29 cellular contexts compared by ENCODE assay signal in the genomic region with DNA sequence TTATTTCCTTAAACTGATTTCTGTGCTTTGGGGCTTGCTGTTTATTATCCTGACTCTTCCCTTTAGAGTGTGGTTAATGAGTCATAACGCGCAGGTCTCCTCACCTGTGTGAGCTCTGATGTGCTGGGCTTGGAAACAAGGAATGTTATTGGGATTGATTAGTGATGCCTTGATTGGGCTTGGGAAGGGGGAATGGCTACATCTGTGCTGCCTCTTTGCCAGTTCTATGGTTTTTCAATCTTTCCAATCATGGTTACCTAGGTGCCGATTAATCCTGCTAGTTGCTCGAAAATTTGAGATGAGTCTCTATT.
DNase-seq lines count a peak whose midpoint lies in the region; ATAC-seq and TF ChIP-seq lines count a peak whose summit lies in the region.
"Had no signal": no experiment of that assay in that cellular context is flagged by ENCODE, and none has a peak within 500 bp of the region (broad histone marks: within the 10 kb centered on the region; RNA-seq: fewer than 3 reads in every experiment).

No MANE protein-coding gene starts in this region.

- no peaks in the 10 kb centered on the region for H3K36me3 ChIP-seq in A673 (ENCODE audit: insufficient read depth, low read length, poor library complexity, severe bottlenecking)
- H3K36me3 ChIP-seq in upper lobe of left lung: no peaks in the 10 kb centered on the region
- H3K36me3 ChIP-seq: BLaER1, Peyer's patch had no signal

- intact Hi-C loops in A673 (cut with micrococcal nuclease; ENCODE audit: unreplicated experiment): no loop called here

- peak overlapping the region; percentile 81; the same call in 1 of the 2 replicates for H3K27ac Mint-ChIP-seq in WTC11
- H3K27ac Mint-ChIP-seq: activated CD4-positive, alpha-beta T cell treated with anti-CD3 and anti-CD28 coated beads for 36 hours; activated naive CD8-positive, alpha-beta T cell; dendritic cell treated with granulocyte-macrophage colony-stimulating factor and Interleukin-4, amounts not matched to agents 40 ng/mL and 50 ng/mL, for 4 days; naive thymus-derived CD8-positive, alpha-beta T cell; stimulated activated naive CD8-positive, alpha-beta T cell treated with anti-CD3 and anti-CD28 coated beads, Interleukin-15, amount 100 ng/mL, for 72 hours; T-helper 17 cell had no signal

- DNase-seq in A673 (ENCODE audit: low spot score): no peak
- DNase-seq in HPDE6-E6E7 (ENCODE audit: extremely low spot score): peak; percentile 58
- no peak for DNase-seq in WTC11 (ENCODE audit: low spot score)
- DNase-seq in kidney tubule cell (ENCODE audit: low spot score): peak; percentile 73
- DNase-seq in upper lobe of left lung: no peak
- no peak for DNase-seq in AG08396 (ENCODE audit: low spot score)
- DNase-seq in NCI-H1436 (lab: John Stamatoyannopoulos, UW): no peak
- no peak for DNase-seq in NCI-H1092 treated with DMSO at 0.1 percent for 48 hours (lab: John Stamatoyannopoulos, UW)
- DNase-seq: ACHN; activated CD4-positive, alpha-beta T cell treated with anti-CD3 and anti-CD28 coated beads for 36 hours; activated effector memory CD4-positive, alpha-beta T cell treated with Interleukin-2 at 50 U/mL for 16 hours; activated T-cell treated with anti-CD3 and anti-CD28 coated beads for 4 hours; aorta; COR-L47; DND-41; H9; left ventricle myocardium superior; midbrain; naive thymus-derived CD8-positive, alpha-beta T cell; NCI-H1694 treated with DMSO at 0.1 percent for 48 hours; NCI-H2171; NCI-H524; Peyer's patch; stimulated activated naive CD8-positive, alpha-beta T cell treated with anti-CD3 and anti-CD28 coated beads, Interleukin-15, amount 100 ng/mL, for 72 hours; T-helper 17 cell had no signal

- peaks cover 4% of the 10 kb centered on the region; the same call in 1 of the 2 replicates for H3K36me3 Mint-ChIP-seq in WTC11
- H3K36me3 Mint-ChIP-seq: activated naive CD8-positive, alpha-beta T cell had no signal

- no TSS peak for BruUV-seq in A673 (replicated peaks; lab: Mats Ljungman, UMichigan)

- H3K4me3 Mint-ChIP-seq in WTC11: no peak overlapping the region
- H3K4me3 Mint-ChIP-seq: activated CD4-positive, alpha-beta T cell treated with anti-CD3 and anti-CD28 coated beads for 36 hours; activated naive CD8-positive, alpha-beta T cell; central memory CD8-positive, alpha-beta T cell; dendritic cell treated with granulocyte-macrophage colony-stimulating factor and Interleukin-4, amounts not matched to agents 40 ng/mL and 50 ng/mL, for 4 days; H9; naive thymus-derived CD8-positive, alpha-beta T cell; stimulated activated naive CD8-positive, alpha-beta T cell treated with anti-CD3 and anti-CD28 coated beads, Interleukin-15, amount 100 ng/mL, for 72 hours; T-helper 17 cell had no signal

- peaks cover 5% of the 10 kb centered on the region for H3K9me3 Mint-ChIP-seq in WTC11
- H3K9me3 Mint-ChIP-seq: central memory CD8-positive, alpha-beta T cell; dendritic cell treated with granulocyte-macrophage colony-stimulating factor and Interleukin-4, amounts not matched to agents 40 ng/mL and 50 ng/mL, for 4 days; H9; naive thymus-derived CD8-positive, alpha-beta T cell; stimulated activated naive CD8-positive, alpha-beta T cell treated with anti-CD3 and anti-CD28 coated beads, Interleukin-15, amount 100 ng/mL, for 72 hours had no signal

- no peak for TF ChIP-seq POLR2A in upper lobe of left lung (IDR thresholded peaks at IDR 0.05)

- TF ChIP-seq CTCF in A673 (conservative IDR thresholded peaks at IDR 0.05; ENCODE audit: low read depth, low read length) (no peak), WTC11 (IDR thresholded peaks at IDR 0.05) (no peak), upper lobe of left lung (IDR thresholded peaks at IDR 0.05) (no peak)

- H3K27ac ChIP-seq in A673 (ENCODE audit: low read depth, low read length, poor library complexity, severe bottlenecking) (peak overlapping the region; percentile 70), upper lobe of left lung (no peak overlapping the region)
- H3K27ac ChIP-seq: BLaER1 had no signal

- H3K27me3 ChIP-seq in A673 (replicated peaks; ENCODE audit: insufficient read depth, low read depth, low read length, poor library complexity): no peaks in the 10 kb centered on the region
- H3K27me3 ChIP-seq in upper lobe of left lung: no peaks in the 10 kb centered on the region
- H3K27me3 ChIP-seq: BLaER1, Peyer's patch had no signal

- H3K4me1 ChIP-seq in A673 (ENCODE audit: insufficient read depth, low read length, poor library complexity, severe bottlenecking) (peaks cover 57% of the 10 kb centered on the region), upper lobe of left lung (peaks cover 9 to 19% (median 11%) of the 10 kb centered on the region in 4 donors)
- H3K4me1 ChIP-seq: BLaER1 had no signal

- CTCF ChIA-PET in A673 (lab: Charles Lee) (no interaction called here), WTC11 (lab: Charles Lee) (no interaction called here)

- TF ChIP-seq EP300 in upper lobe of left lung (IDR thresholded peaks at IDR 0.05): no peak

- 98% methylated on average over 4 of the region's 4 CpGs for WGBS in upper lobe of left lung, 2 donors

- H3K9me3 ChIP-seq in A673 (ENCODE audit: low read depth, low read length, poor library complexity, severe bottlenecking) (no peaks in the 10 kb centered on the region), upper lobe of left lung (no peaks in the 10 kb centered on the region)
- H3K9me3 ChIP-seq: BLaER1, Peyer's patch had no signal

- ATAC-seq in WTC11 (no peak; the same call in 1 of the 2 replicates), upper lobe of left lung (ENCODE audit: low FRiP score in 2 of 2) (no peak)
- ATAC-seq: activated CD4-positive, alpha-beta T cell treated with anti-CD3 and anti-CD28 coated beads for 36 hours; left ventricle myocardium superior; naive thymus-derived CD8-positive, alpha-beta T cell; stimulated activated naive CD8-positive, alpha-beta T cell treated with anti-CD3 and anti-CD28 coated beads, Interleukin-15, amount 100 ng/mL, for 72 hours; T-helper 17 cell had no signal

- peaks cover 24% of the 10 kb centered on the region for H3K4me1 Mint-ChIP-seq in WTC11
- H3K4me1 Mint-ChIP-seq: activated CD4-positive, alpha-beta T cell treated with anti-CD3 and anti-CD28 coated beads for 36 hours; central memory CD8-positive, alpha-beta T cell; naive thymus-derived CD8-positive, alpha-beta T cell; stimulated activated naive CD8-positive, alpha-beta T cell treated with anti-CD3 and anti-CD28 coated beads, Interleukin-15, amount 100 ng/mL, for 72 hours; T-helper 17 cell had no signal

- POLR2A ChIA-PET in A673 (lab: Charles Lee; ENCODE audit: low non-redundant PET) (no interaction called here), WTC11 (lab: Charles Lee) (no interaction called here)

- no peak overlapping the region for H3K4me3 ChIP-seq in A673 (ENCODE audit: low read depth, low read length, poor library complexity, severe bottlenecking)
- H3K4me3 ChIP-seq in upper lobe of left lung: no peak overlapping the region
- H3K4me3 ChIP-seq: BLaER1, Peyer's patch had no signal

- no peaks in the 10 kb centered on the region for H3K27me3 Mint-ChIP-seq in WTC11 (ENCODE audit: low read depth)
- H3K27me3 Mint-ChIP-seq: activated naive CD8-positive, alpha-beta T cell; central memory CD8-positive, alpha-beta T cell had no signal

TF ChIP-seq in WTC11, 78 proteins besides CTCF, POLR2A, EP300 and RAD21:
- no peak for TF ChIP-seq HMGA2 (CRISPR knock-in tag; IDR thresholded peaks at IDR 0.05)
TF ChIP-seq in WTC11: peak in this region for 0.

Comparison
In these comparisons a context has a peak if more than half of its experiments do, and no peak if none do; other contexts are left out.
1. DNase-seq: peak in HPDE6-E6E7 (single experiment) and kidney tubule cell (single experiment); none in A673 (single experiment), WTC11 (single experiment), upper lobe of left lung (0 of 2), AG08396 (single experiment), NCI-H1436 (single experiment) and NCI-H1092 treated with DMSO at 0.1 percent for 48 hours (single experiment).